Comparison of ENCODE assay signal across 9 cellular contexts in genomic region chr6:132830236-132830799, GRCh38. TPM values are rescaled to one million over a fixed set of nuclear protein-coding genes. Genes with fewer than 3 reads are reported as not detected.
A peak's percentile ranks its signal among the peaks of the same experiment; 100 is the strongest.
DNase-seq lines count a peak whose midpoint lies in the region; ATAC-seq and TF ChIP-seq lines count a peak whose summit lies in the region.
"Had no signal": no experiment of that assay in that cellular context is flagged by ENCODE, and none has a peak within 500 bp of the region (broad histone marks: within the 10 kb centered on the region; RNA-seq: fewer than 3 reads in every experiment).

No MANE protein-coding gene starts in this region.

- no peaks in the 10 kb centered on the region for H3K4me1 ChIP-seq in adipocyte (ENCODE audit: control insufficient read depth, insufficient read depth, low read length)
- no peaks in the 10 kb centered on the region for H3K4me1 ChIP-seq in lower lobe of right lung
- H3K4me1 ChIP-seq in mucosa of descending colon (ENCODE audit: low read depth), result no peaks in the 10 kb centered on the region

- H3K9ac ChIP-seq in adipocyte (ENCODE audit: low read length), result no peak overlapping the region

- no peak overlapping the region for H3K27ac ChIP-seq in lower lobe of right lung
- H3K27ac ChIP-seq: SK-N-MC had no signal

- intact Hi-C loops in lower lobe of right lung (cut with DNase I) (no loop called here), mucosa of descending colon (cut with DNase I, micrococcal nuclease) (no loop called here)

- no peak for ATAC-seq in lower lobe of right lung
- ATAC-seq in HG02884 (IDR thresholded peaks at IDR 0.05; ENCODE audit: unreplicated experiment), result no peak
- ATAC-seq in mucosa of descending colon, result no peak

- no peak for DNase-seq in GM12864 (ENCODE audit: low read depth)
- DNase-seq in NCI-H1092 treated with DMSO at 0.1 percent for 48 hours (lab: John Stamatoyannopoulos, UW), result peak; percentile 76
- peak; percentile 81 for DNase-seq in adipocyte (ENCODE audit: low read depth)
- DNase-seq in lower lobe of right lung, result no peak
- DNase-seq in stimulated activated CD4-positive, alpha-beta T cell treated with anti-CD3 and anti-CD28 coated beads, Interleukin-4, amount 100 ng/mL, for 4 hours, result no peak
- no peak for DNase-seq in amniotic stem cell (lab: John Stamatoyannopoulos, UW)
- DNase-seq in mucosa of descending colon, result no peak

- H3K4me3 ChIP-seq in GM12864 (ENCODE audit: low read depth, low read length) (no peak overlapping the region), adipocyte (ENCODE audit: low read length) (no peak overlapping the region), lower lobe of right lung (no peak overlapping the region), mucosa of descending colon (no peak overlapping the region)
- H3K4me3 ChIP-seq: SK-N-MC had no signal

- H3K36me3 ChIP-seq in adipocyte (ENCODE audit: control insufficient read depth, insufficient read depth, low read length, severe bottlenecking), result no peaks in the 10 kb centered on the region
- H3K36me3 ChIP-seq in lower lobe of right lung, result no peaks in the 10 kb centered on the region
- no peaks in the 10 kb centered on the region for H3K36me3 ChIP-seq in mucosa of descending colon (ENCODE audit: low read depth)

- H3K9me3 ChIP-seq in adipocyte (ENCODE audit: control insufficient read depth, low read length) (no peaks in the 10 kb centered on the region), lower lobe of right lung (no peaks in the 10 kb centered on the region), mucosa of descending colon (no peaks in the 10 kb centered on the region)

- TF ChIP-seq CTCF in GM12864 (IDR thresholded peaks at IDR 0.05; ENCODE audit: low read depth, low read length, missing control alignments), result peak; percentile 37
- TF ChIP-seq CTCF in lower lobe of right lung (IDR thresholded peaks at IDR 0.05), result peak; percentile 46
- TF ChIP-seq CTCF in mucosa of descending colon (IDR thresholded peaks at IDR 0.05), result no peak

- peaks cover 4% of the 10 kb centered on the region for H3K27me3 ChIP-seq in adipocyte (replicated peaks; ENCODE audit: control insufficient read depth, insufficient read depth, low read length)
- H3K27me3 ChIP-seq in lower lobe of right lung (ENCODE audit: low read depth), result no peaks in the 10 kb centered on the region

RNA-seq across cellular contexts. Expression of gene RPS12, which starts 15.9 kb away (rescaled TPM):
- total RNA-seq in lower lobe of right lung (1,034 TPM), mucosa of descending colon (100 to 1,000 TPM; 717 to 844 (median 797) TPM)

RNA-seq across cellular contexts. Expression of gene SLC18B1, which starts 31.9 kb away (rescaled TPM):
- 8.1 TPM for total RNA-seq in lower lobe of right lung
- 10 to 100 TPM; 11.0 to 15.4 (median 11.9) TPM for total RNA-seq in mucosa of descending colon

Comparison
In these comparisons a context has a peak if more than half of its experiments do, and no peak if none do; other contexts are left out.
1. DNase-seq: peak in NCI-H1092 treated with DMSO at 0.1 percent for 48 hours (single experiment) and adipocyte (single experiment); none in GM12864 (single experiment), lower lobe of right lung (single experiment), stimulated activated CD4-positive, alpha-beta T cell treated with anti-CD3 and anti-CD28 coated beads, Interleukin-4, amount 100 ng/mL, for 4 hours (0 of 2), amniotic stem cell (single experiment) and mucosa of descending colon (0 of 3).